In the genomic region with DNA sequence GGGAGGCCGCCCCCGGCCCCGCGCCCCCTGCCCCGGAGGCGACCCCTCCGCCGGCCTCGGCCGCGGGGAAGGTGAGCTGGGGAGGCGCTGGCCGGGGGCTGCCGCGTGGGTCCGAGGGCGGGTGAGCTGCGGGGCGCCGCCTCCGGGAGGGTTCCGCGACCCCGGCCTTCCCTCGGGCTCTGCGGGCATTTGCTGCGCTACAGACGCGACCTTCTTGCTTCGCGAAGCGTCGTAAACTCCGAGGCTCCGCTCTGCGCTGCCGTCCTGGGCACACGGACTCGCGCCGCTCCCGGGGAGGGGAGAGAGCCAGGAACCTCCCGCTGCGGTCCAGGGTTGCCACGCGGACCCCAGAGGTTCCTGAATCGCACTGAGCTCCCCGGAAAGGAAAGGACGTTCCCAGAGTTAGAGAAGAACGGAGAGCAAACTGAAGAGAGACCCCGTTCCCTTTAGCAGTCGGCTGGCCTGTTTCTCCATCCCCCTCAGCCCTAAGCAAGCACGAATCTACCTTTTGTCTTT, we compare ENCODE assay signal across 8 cellular contexts. TPM values are rescaled to one million over a fixed set of nuclear protein-coding genes. Genes with fewer than 3 reads are reported as not detected.
DNase-seq lines count a peak whose midpoint lies in the region; ATAC-seq and TF ChIP-seq lines count a peak whose summit lies in the region.

No MANE protein-coding gene starts in this region.

- H3K36me3 Mint-ChIP-seq in IgD-negative memory B cell (peaks cover 6% of the 10 kb centered on the region), type B pancreatic cell (peaks cover 3% of the 10 kb centered on the region)

- no peak for TF ChIP-seq CTCF in BJ (IDR thresholded peaks at IDR 0.05; ENCODE audit: insufficient read depth, low read depth, low read length)
- no peak for TF ChIP-seq CTCF in brain microvascular endothelial cell (IDR thresholded peaks at IDR 0.05; ENCODE audit: low read depth, low read length, missing control alignments)
- TF ChIP-seq CTCF in lower leg skin (IDR thresholded peaks at IDR 0.05), result no peak
- no peak for TF ChIP-seq CTCF in type B pancreatic cell (conservative IDR thresholded peaks at IDR 0.05)

- POLR2A ChIA-PET in BJ (lab: Charles Lee), result no interaction called here

- H3K27me3 Mint-ChIP-seq in IgD-negative memory B cell (no peaks in the 10 kb centered on the region), type B pancreatic cell (peaks cover 3% of the 10 kb centered on the region)

- peaks cover 1% of the 10 kb centered on the region; the same call in 1 of the 2 replicates for H3K27me3 ChIP-seq in BJ (ENCODE audit: control insufficient read depth, insufficient read depth, low read length)
- H3K27me3 ChIP-seq in brain microvascular endothelial cell (replicated peaks), result peaks cover 3% of the 10 kb centered on the region

- H3K9me3 Mint-ChIP-seq in IgD-negative memory B cell (no peaks in the 10 kb centered on the region), type B pancreatic cell (no peaks in the 10 kb centered on the region)

- H3K4me3 Mint-ChIP-seq in IgD-negative memory B cell, result peak overlapping the region; percentile 89 to 96 (median 93)
- peak overlapping the region; percentile 91 for H3K4me3 Mint-ChIP-seq in type B pancreatic cell

- no peak overlapping the region for H3K27ac ChIP-seq in brain microvascular endothelial cell

- CTCF ChIA-PET in BJ (lab: Yijun Ruan, JAX), result interaction anchor here (2.1 to 5.6 kb wide), 2 partner anchors 10 to 197 kb away, joined by 8 to 33 read pairs; no protein-coding TSS in a partner anchor

- ATAC-seq in GM19463 (IDR thresholded peaks at IDR 0.05; ENCODE audit: unreplicated experiment), result peak; percentile 30

- H3K27ac Mint-ChIP-seq in IgD-negative memory B cell (peak overlapping the region in 1 of 3 donors; percentile 73), type B pancreatic cell (peak overlapping the region; percentile 61)

- 1% methylated on average over 17 to 18 of the region's 53 CpGs for WGBS in lower leg skin, 2 donors

- H3K4me1 Mint-ChIP-seq in IgD-negative memory B cell, result peaks cover 28 to 36% (median 30%) of the 10 kb centered on the region in 3 donors
- peaks cover 24% of the 10 kb centered on the region for H3K4me1 Mint-ChIP-seq in type B pancreatic cell (ENCODE audit: unreplicated experiment)

- intact Hi-C loops in lower leg skin (cut with DNase I; ENCODE audit: low total_unique reads), result no loop called here

- H3K4me3 ChIP-seq in BJ (ENCODE audit: low read depth, low read length) (peak overlapping the region; percentile 92), brain microvascular endothelial cell (ENCODE audit: low read depth, low read length) (peak overlapping the region; percentile 89), lower leg skin (ENCODE audit: low read depth, poor library complexity, severe bottlenecking) (peak overlapping the region; percentile 89)

- no peak for DNase-seq in BJ (ENCODE audit: low read depth)
- DNase-seq in brain microvascular endothelial cell, result no peak
- DNase-seq in lower leg skin (ENCODE audit: low spot score in 2 of 2), result no peak
- no peak for DNase-seq in type B pancreatic cell (ENCODE audit: extremely low spot score, unreplicated experiment)
- DNase-seq in superior temporal gyrus (ENCODE audit: extremely low spot score), result no peak
- no peak for DNase-seq in kidney tubule cell (ENCODE audit: low spot score)

- TF ChIP-seq POLR2A in lower leg skin (IDR thresholded peaks at IDR 0.05), result no peak

- peaks cover 6% of the 10 kb centered on the region for H3K36me3 ChIP-seq in BJ (ENCODE audit: control insufficient read depth, insufficient read depth, low read length)
- H3K36me3 ChIP-seq in brain microvascular endothelial cell (replicated peaks), result peaks cover 8% of the 10 kb centered on the region

- in situ Hi-C loops in brain microvascular endothelial cell (cut with HindIII; ENCODE audit: low pct_ligation_motif_present, low sequenced_read_pairs), result loop anchor here (25.0 kb wide), 1 partner anchor 197 kb away; no protein-coding TSS in a partner anchor

RNA-seq across cellular contexts. Expression of a gene that starts 0.3 kb away (rescaled TPM):
- polyA plus RNA-seq in BJ (2011; rRNA removed) (12.1 and 12.4 TPM in 2 replicates), IgD-negative memory B cell (12.3 TPM)
- 3.0 and 5.5 TPM in 2 replicates for polyA minus RNA-seq in BJ (2011; rRNA and poly(A)+ RNA removed)
- total RNA-seq in lower leg skin (10 to 100 TPM; 19.0 to 36.4 (median 31.6) TPM), type B pancreatic cell (ENCODE audit: low replicate concordance) (25.6 and 33.3 TPM in 2 replicates)

RNA-seq across cellular contexts. Expression of a gene that starts 19.5 kb away (rescaled TPM):
- not detected in 2 replicates for polyA plus RNA-seq in BJ (2011; rRNA removed)
- polyA minus RNA-seq in BJ (2011; rRNA and poly(A)+ RNA removed), result not detected in 2 replicates
- polyA plus RNA-seq in IgD-negative memory B cell, result 294 TPM
- 10 to 100 TPM; 18.4 to 40.7 (median 20.4) TPM for total RNA-seq in lower leg skin
- total RNA-seq in type B pancreatic cell (ENCODE audit: low replicate concordance), result 0.36 and 0.80 TPM in 2 replicates

Comparison
In these comparisons a context has a peak if more than half of its experiments do, and no peak if none do; other contexts are left out.
1. RNA of a gene that starts 19.5 kb away (total RNA-seq): 18.4 to 40.7 TPM in lower leg skin; 0.36 to 0.80 TPM in type B pancreatic cell; every median in the first group is over 10 times any median in the second.
2. Peak in every context shown above with its lines, with median percentiles within 50 percentile points of each other: H3K4me3 ChIP-seq.